In the genomic region with DNA sequence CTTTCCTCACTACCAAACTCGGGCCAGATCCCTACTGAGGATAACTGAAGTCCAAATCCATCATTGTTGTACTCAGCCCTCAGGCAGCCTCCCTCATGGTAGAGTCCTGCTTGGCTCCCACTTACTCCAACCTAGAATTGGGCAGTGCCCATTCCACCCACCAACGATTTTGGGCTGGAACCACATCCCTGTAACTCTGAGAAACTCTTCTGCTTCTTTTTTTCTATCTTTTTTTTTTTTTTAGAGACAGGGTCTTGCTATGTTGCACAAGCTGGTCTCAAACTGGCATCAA, we compare ENCODE assay signal across 8 cellular contexts. TPM values are rescaled to one million over a fixed set of nuclear protein-coding genes. Genes with fewer than 3 reads are reported as not detected.
DNase-seq lines count a peak whose midpoint lies in the region; ATAC-seq and TF ChIP-seq lines count a peak whose summit lies in the region.

No MANE protein-coding gene starts in this region.

- H3K27me3 ChIP-seq in cardiac muscle cell (no peaks in the 10 kb centered on the region), body of pancreas (no peaks in the 10 kb centered on the region), mesenchymal stem cell (ENCODE audit: control insufficient read depth in 1 of 2, insufficient read depth in 1 of 2, low read length in 2 of 2) (no peaks in the 10 kb centered on the region), upper lobe of right lung (no peaks in the 10 kb centered on the region)

- H2BK5ac ChIP-seq in mesenchymal stem cell (ENCODE audit: low read depth, low read length, poor library complexity, severe bottlenecking) = no peak overlapping the region

- intact Hi-C loops in Right ventricle myocardium inferior (cut with DNase I) (loop anchor here (5.0 kb wide), 1 partner anchor 80 kb away; a partner anchor contains a TSS), body of pancreas (cut with DNase I) (no loop called here), upper lobe of right lung (cut with DNase I) (no loop called here)

- H3K79me1 ChIP-seq in mesenchymal stem cell (replicated peaks; ENCODE audit: low read length, poor library complexity, severe bottlenecking) = peaks cover 33% of the 10 kb centered on the region

- ATAC-seq in Right ventricle myocardium inferior (no peak), body of pancreas (no peak), upper lobe of right lung (no peak), omental fat pad (ENCODE audit: low FRiP score) (no peak), GM18909 (IDR thresholded peaks at IDR 0.05; ENCODE audit: poor library complexity, unreplicated experiment) (no peak)
- ATAC-seq in activated CD4-positive, CD25-positive, alpha-beta regulatory T cell treated with anti-CD3 and anti-CD28 coated beads, Interleukin-2, amount 50 U/mL, for 24 hours = no peak

- 11 to 12% methylated on average over 2 of the region's 2 CpGs for WGBS in body of pancreas, 2 donors
- 54% methylated on average over 2 of the region's 2 CpGs for WGBS in mesenchymal stem cell

- H3K4ac ChIP-seq in mesenchymal stem cell (ENCODE audit: low read depth in 1 of 2, low read length in 2 of 2) = peak overlapping the region in 1 of 2 experiments; percentile 32

- no peak overlapping the region for H2BK120ac ChIP-seq in mesenchymal stem cell (ENCODE audit: low read depth, low read length)

- H3K4me3 ChIP-seq in cardiac muscle cell (peak overlapping the region; percentile 56), body of pancreas (peak overlapping the region in 1 of 2 donors; percentile 45), mesenchymal stem cell (ENCODE audit: insufficient read depth in 1 of 2, low read depth in 1 of 2, low read length in 2 of 2) (peak overlapping the region; percentile 62 to 97), upper lobe of right lung (peak overlapping the region; percentile 97)

- H4K91ac ChIP-seq in mesenchymal stem cell (ENCODE audit: low read length) = no peak overlapping the region

- DNase-seq in cardiac muscle cell (ENCODE audit: low read depth in 1 of 2, low spot score in 1 of 2) = no peak
- no peak for DNase-seq in Right ventricle myocardium inferior (ENCODE audit: missing footprints)
- no peak for DNase-seq in body of pancreas
- DNase-seq in mesenchymal stem cell = no peak
- DNase-seq in upper lobe of right lung = no peak
- DNase-seq in omental fat pad (ENCODE audit: low spot score) = no peak

- TF ChIP-seq CTCF in cardiac muscle cell (IDR thresholded peaks at IDR 0.05; ENCODE audit: low read depth, low read length) (no peak), body of pancreas (IDR thresholded peaks at IDR 0.05) (no peak), upper lobe of right lung (IDR thresholded peaks at IDR 0.05) (no peak), omental fat pad (IDR thresholded peaks at IDR 0.05) (no peak)

- H3K27ac ChIP-seq in cardiac muscle cell = no peak overlapping the region
- peak overlapping the region; percentile 92 to 98 (median 97) for H3K27ac ChIP-seq in body of pancreas
- peak overlapping the region; percentile 30 for H3K27ac ChIP-seq in mesenchymal stem cell (ENCODE audit: low read length, poor library complexity, severe bottlenecking)
- H3K27ac ChIP-seq in upper lobe of right lung = peak overlapping the region; percentile 95

- H4K8ac ChIP-seq in mesenchymal stem cell (ENCODE audit: low read length) = no peak overlapping the region

- H3K9ac ChIP-seq in mesenchymal stem cell (ENCODE audit: low read length) = peak overlapping the region; percentile 96

- H2BK12ac ChIP-seq in mesenchymal stem cell (ENCODE audit: low read length in 2 of 2) = no peak overlapping the region

- H3K23ac ChIP-seq in mesenchymal stem cell (ENCODE audit: low read length in 2 of 2) = peak overlapping the region in 1 of 2 experiments; percentile 93

- peak overlapping the region; percentile 75 to 83 for H3K14ac ChIP-seq in mesenchymal stem cell (ENCODE audit: low read length in 2 of 2)

- no peak overlapping the region for H2AFZ ChIP-seq in mesenchymal stem cell (ENCODE audit: low read depth, low read length)

- H3K4me2 ChIP-seq in mesenchymal stem cell (ENCODE audit: low read length, poor library complexity, severe bottlenecking) = peak overlapping the region; percentile 79

- H2BK15ac ChIP-seq in mesenchymal stem cell (ENCODE audit: low read depth, poor library complexity, severe bottlenecking) = peak overlapping the region; percentile 12

- H2AK5ac ChIP-seq in mesenchymal stem cell (ENCODE audit: low read length, severe bottlenecking) = no peak overlapping the region

- no peak for TF ChIP-seq POLR2A in body of pancreas (IDR thresholded peaks at IDR 0.05)

- no peak overlapping the region for H3K18ac ChIP-seq in mesenchymal stem cell (ENCODE audit: low read depth in 1 of 2, low read length in 2 of 2)

- H3K4me1 ChIP-seq in cardiac muscle cell (ENCODE audit: low read depth) (no peaks in the 10 kb centered on the region), body of pancreas (peaks cover 26% of the 10 kb centered on the region), mesenchymal stem cell (ENCODE audit: control insufficient read depth, insufficient read depth, low read depth, low read length) (peaks cover 12% of the 10 kb centered on the region), upper lobe of right lung (peaks cover 17% of the 10 kb centered on the region)

- H3K9me3 ChIP-seq in cardiac muscle cell (ENCODE audit: low read depth) = no peaks in the 10 kb centered on the region
- H3K9me3 ChIP-seq in body of pancreas = no peaks in the 10 kb centered on the region
- no peaks in the 10 kb centered on the region for H3K9me3 ChIP-seq in mesenchymal stem cell (ENCODE audit: control insufficient read depth, low read length)
- no peaks in the 10 kb centered on the region for H3K9me3 ChIP-seq in upper lobe of right lung

- H3K36me3 ChIP-seq in cardiac muscle cell (peaks cover 11% of the 10 kb centered on the region), body of pancreas (replicated peaks in 1 of 2; ENCODE audit: insufficient read depth in 1 of 2, low read depth in 2 of 2) (peaks cover 0 to 8% of the 10 kb centered on the region in 2 donors), mesenchymal stem cell (ENCODE audit: control insufficient read depth in 1 of 2, insufficient read depth in 2 of 2, low read depth in 1 of 2, low read length in 2 of 2) (peaks cover 38 to 43% of the 10 kb centered on the region in 2 experiments), upper lobe of right lung (peaks cover 49% of the 10 kb centered on the region)

RNA-seq across cellular contexts. Expression of a gene that starts 1.2 kb away (rescaled TPM):
- total RNA-seq in cardiac muscle cell = 30.8 and 33.7 TPM in 2 replicates
- 25.0 and 28.5 TPM in 2 replicates for polyA plus RNA-seq in cardiac muscle cell
- 18.2 TPM for total RNA-seq in Right ventricle myocardium inferior
- total RNA-seq in body of pancreas = 10 to 100 TPM; 20.5 to 65.6 TPM
- polyA plus RNA-seq in mesenchymal stem cell (2013, experiment 1 of 2) = 38.9 TPM
- polyA plus RNA-seq in mesenchymal stem cell (2013, experiment 2 of 2) = 37.7 TPM
- total RNA-seq in upper lobe of right lung = 48.2 TPM
- total RNA-seq in omental fat pad = 10 to 100 TPM; 12.7 to 50.4 (median 17.6) TPM

RNA-seq across cellular contexts. Expression of a gene that starts 6.3 kb away (rescaled TPM):
- total RNA-seq in cardiac muscle cell = 47.0 and 55.4 TPM in 2 replicates
- 21.2 and 25.8 TPM in 2 replicates for polyA plus RNA-seq in cardiac muscle cell
- total RNA-seq in Right ventricle myocardium inferior = 31.0 TPM
- total RNA-seq in body of pancreas = 10 to 100 TPM; 20.8 to 76.8 TPM
- 61.7 TPM for polyA plus RNA-seq in mesenchymal stem cell (2013, experiment 1 of 2)
- 57.4 TPM for polyA plus RNA-seq in mesenchymal stem cell (2013, experiment 2 of 2)
- total RNA-seq in upper lobe of right lung = 65.0 TPM
- 10 to 100 TPM; 15.4 to 49.7 (median 23.4) TPM for total RNA-seq in omental fat pad

RNA-seq across cellular contexts. Expression of a gene that starts 41.8 kb away (rescaled TPM):
- total RNA-seq in cardiac muscle cell (19.4 and 19.5 TPM in 2 replicates), Right ventricle myocardium inferior (4.2 TPM), body of pancreas (1 to 10 TPM; 4.6 to 7.0 TPM), upper lobe of right lung (7.2 TPM), omental fat pad (1 to 10 TPM; 5.5 to 9.5 (median 7.0) TPM)
- polyA plus RNA-seq in cardiac muscle cell = 11.3 and 17.9 TPM in 2 replicates
- polyA plus RNA-seq in mesenchymal stem cell (2013, experiment 1 of 2) = 7.4 TPM
- 6.7 TPM for polyA plus RNA-seq in mesenchymal stem cell (2013, experiment 2 of 2)

RNA-seq across cellular contexts. Expression of a gene that starts 47.0 kb away (rescaled TPM):
- 14.8 and 20.9 TPM in 2 replicates for total RNA-seq in cardiac muscle cell
- polyA plus RNA-seq in cardiac muscle cell = 38.0 and 42.9 TPM in 2 replicates
- 39.7 TPM for total RNA-seq in Right ventricle myocardium inferior
- 10 to 100 TPM; 27.5 to 30.0 TPM for total RNA-seq in body of pancreas
- 17.1 TPM for polyA plus RNA-seq in mesenchymal stem cell (2013, experiment 1 of 2)
- polyA plus RNA-seq in mesenchymal stem cell (2013, experiment 2 of 2) = 16.0 TPM
- total RNA-seq in upper lobe of right lung = 66.6 TPM
- 10 to 100 TPM; 15.9 to 40.4 (median 30.0) TPM for total RNA-seq in omental fat pad
